Comparison of ENCODE assay signal across 13 cellular contexts in genomic region chr6:1584996-1585668, GRCh38. TPM values are rescaled to one million over a fixed set of nuclear protein-coding genes. Genes with fewer than 3 reads are reported as not detected.
DNase-seq lines count a peak whose midpoint lies in the region; ATAC-seq and TF ChIP-seq lines count a peak whose summit lies in the region.
"Had no signal": no experiment of that assay in that cellular context is flagged by ENCODE, and none has a peak within 500 bp of the region (broad histone marks: within the 10 kb centered on the region; RNA-seq: fewer than 3 reads in every experiment).

No MANE protein-coding gene starts in this region.

- DNase-seq in NCI-H1105 (lab: John Stamatoyannopoulos, UW) (peak; percentile 38), NCI-H1105 treated with DMSO at 0.1 percent for 48 hours (lab: John Stamatoyannopoulos, UW) (peak; percentile 62), upper lobe of right lung (no peak), osteoblast (ENCODE audit: insufficient read length, low spot score, missing footprints) (no peak)
- DNase-seq in activated CD8-positive, alpha-beta memory T cell treated with anti-CD3 and anti-CD28 coated beads, Interleukin-2, amount 50 U/mL, for 48 hours, result peak; percentile 15
- DNase-seq in effector memory CD8-positive, alpha-beta T cell, result no peak
- DNase-seq: BE2C; CD4-positive, alpha-beta memory T cell; DMS79; GOT3; H9 had no signal

- peaks cover 29 to 63% of the 10 kb centered on the region in 2 donors for H3K27me3 Mint-ChIP-seq in effector memory CD8-positive, alpha-beta T cell

- no peaks in the 10 kb centered on the region for H3K27me3 ChIP-seq in upper lobe of right lung
- H3K27me3 ChIP-seq in osteoblast (ENCODE audit: insufficient read depth, low read length), result peaks cover 32% of the 10 kb centered on the region

- no peaks in the 10 kb centered on the region for H3K4me1 Mint-ChIP-seq in effector memory CD8-positive, alpha-beta T cell (ENCODE audit: low read depth in 2 of 2)
- H3K4me1 Mint-ChIP-seq: CD4-positive, alpha-beta memory T cell; H9 had no signal

- TF ChIP-seq CTCF in upper lobe of right lung (IDR thresholded peaks at IDR 0.05) (no peak), osteoblast (IDR thresholded peaks at IDR 0.05; ENCODE audit: extremely low read depth, low read depth, low read length) (no peak)

- H3K36me3 ChIP-seq in upper lobe of right lung (no peaks in the 10 kb centered on the region), osteoblast (ENCODE audit: insufficient read depth, low read length) (no peaks in the 10 kb centered on the region)
- H3K36me3 ChIP-seq: BE2C had no signal

- no peaks in the 10 kb centered on the region for H3K4me1 ChIP-seq in upper lobe of right lung
- H3K4me1 ChIP-seq in osteoblast (ENCODE audit: insufficient read depth, low read length), result no peaks in the 10 kb centered on the region
- H3K4me1 ChIP-seq: A549, BE2C had no signal

- H3K36me3 Mint-ChIP-seq in effector memory CD8-positive, alpha-beta T cell (ENCODE audit: insufficient read depth), result no peaks in the 10 kb centered on the region
- H3K36me3 Mint-ChIP-seq: CD4-positive, alpha-beta memory T cell had no signal

- H3K79me2 ChIP-seq in osteoblast (ENCODE audit: insufficient read depth, low read length), result no peaks in the 10 kb centered on the region

- no peak overlapping the region for H3K27ac Mint-ChIP-seq in effector memory CD8-positive, alpha-beta T cell
- H3K27ac Mint-ChIP-seq: CD4-positive, alpha-beta memory T cell; H9 had no signal

- no peak overlapping the region for H3K4me3 ChIP-seq in upper lobe of right lung
- H3K4me3 ChIP-seq in osteoblast (ENCODE audit: insufficient read depth, low read length), result no peak overlapping the region
- H3K4me3 ChIP-seq: A549 had no signal

- H3K4me3 Mint-ChIP-seq in effector memory CD8-positive, alpha-beta T cell, result no peak overlapping the region
- H3K4me3 Mint-ChIP-seq: CD4-positive, alpha-beta memory T cell; H9 had no signal

- H4K20me1 ChIP-seq in osteoblast (ENCODE audit: insufficient read depth, low read length), result no peaks in the 10 kb centered on the region

- no peak overlapping the region for H3K4me2 ChIP-seq in osteoblast (ENCODE audit: insufficient read depth, low read length)
- H3K4me2 ChIP-seq: A549 had no signal

- intact Hi-C loops in upper lobe of right lung (cut with DNase I), result no loop called here

- H3K9me3 ChIP-seq in upper lobe of right lung, result no peaks in the 10 kb centered on the region
- H3K9me3 ChIP-seq in osteoblast (ENCODE audit: low read depth, low read length), result no peaks in the 10 kb centered on the region
- H3K9me3 ChIP-seq: A549, BE2C had no signal

- H2AFZ ChIP-seq in osteoblast (ENCODE audit: low read length), result no peak overlapping the region

- ATAC-seq in upper lobe of right lung, result peak; percentile 31
- ATAC-seq in effector memory CD8-positive, alpha-beta T cell (replicated peaks), result no peak
- ATAC-seq: A549 had no signal

- no peaks in the 10 kb centered on the region for H3K9me3 Mint-ChIP-seq in effector memory CD8-positive, alpha-beta T cell
- H3K9me3 Mint-ChIP-seq: CD4-positive, alpha-beta memory T cell; H9 had no signal

- H3K27ac ChIP-seq in upper lobe of right lung (no peak overlapping the region), osteoblast (ENCODE audit: low read depth, low read length) (no peak overlapping the region)
- H3K27ac ChIP-seq: A549, C4-2B had no signal

RNA-seq across cellular contexts. Expression of gene FOXC1, which starts 24.6 kb away (rescaled TPM):
- total RNA-seq in upper lobe of right lung (4.9 TPM), osteoblast (39.4 and 41.0 TPM in 2 replicates)
- total RNA-seq: CD4-positive, alpha-beta memory T cell; H9 had no signal

Comparison
In these comparisons a context has a peak if more than half of its experiments do, and no peak if none do; other contexts are left out.
1. DNase-seq: peak in NCI-H1105 (single experiment), NCI-H1105 treated with DMSO at 0.1 percent for 48 hours (single experiment) and activated CD8-positive, alpha-beta memory T cell treated with anti-CD3 and anti-CD28 coated beads, Interleukin-2, amount 50 U/mL, for 48 hours (single experiment); none in upper lobe of right lung (single experiment), effector memory CD8-positive, alpha-beta T cell (0 of 3) and osteoblast (single experiment).